In the genomic region with DNA sequence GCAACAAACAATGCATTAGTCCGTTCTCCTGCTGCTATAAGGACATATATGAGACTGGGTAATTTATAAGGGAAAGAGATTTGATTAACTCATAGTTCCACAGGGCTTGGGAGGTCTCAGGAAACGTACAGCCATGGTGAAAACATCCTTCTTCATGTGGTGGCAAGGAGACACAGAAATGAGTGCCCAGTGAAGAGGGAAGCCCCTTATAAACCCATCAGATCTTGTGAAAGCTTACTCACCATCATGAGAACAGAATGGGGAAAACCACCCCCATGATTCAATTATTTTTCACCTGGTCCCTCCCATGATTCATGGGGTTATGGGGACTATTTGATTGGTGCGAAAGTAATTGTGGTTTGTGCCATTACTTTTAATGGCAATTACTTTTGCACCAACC, we compare ENCODE assay signal across 1 cellular context.
TF ChIP-seq lines count a peak whose summit lies in the region.

No MANE protein-coding gene starts in this region.

TF ChIP-seq in GM12878, 131 proteins besides CTCF, POLR2A, EP300 and RAD21 (continued from another document):
- TF ChIP-seq, protein P1, sequence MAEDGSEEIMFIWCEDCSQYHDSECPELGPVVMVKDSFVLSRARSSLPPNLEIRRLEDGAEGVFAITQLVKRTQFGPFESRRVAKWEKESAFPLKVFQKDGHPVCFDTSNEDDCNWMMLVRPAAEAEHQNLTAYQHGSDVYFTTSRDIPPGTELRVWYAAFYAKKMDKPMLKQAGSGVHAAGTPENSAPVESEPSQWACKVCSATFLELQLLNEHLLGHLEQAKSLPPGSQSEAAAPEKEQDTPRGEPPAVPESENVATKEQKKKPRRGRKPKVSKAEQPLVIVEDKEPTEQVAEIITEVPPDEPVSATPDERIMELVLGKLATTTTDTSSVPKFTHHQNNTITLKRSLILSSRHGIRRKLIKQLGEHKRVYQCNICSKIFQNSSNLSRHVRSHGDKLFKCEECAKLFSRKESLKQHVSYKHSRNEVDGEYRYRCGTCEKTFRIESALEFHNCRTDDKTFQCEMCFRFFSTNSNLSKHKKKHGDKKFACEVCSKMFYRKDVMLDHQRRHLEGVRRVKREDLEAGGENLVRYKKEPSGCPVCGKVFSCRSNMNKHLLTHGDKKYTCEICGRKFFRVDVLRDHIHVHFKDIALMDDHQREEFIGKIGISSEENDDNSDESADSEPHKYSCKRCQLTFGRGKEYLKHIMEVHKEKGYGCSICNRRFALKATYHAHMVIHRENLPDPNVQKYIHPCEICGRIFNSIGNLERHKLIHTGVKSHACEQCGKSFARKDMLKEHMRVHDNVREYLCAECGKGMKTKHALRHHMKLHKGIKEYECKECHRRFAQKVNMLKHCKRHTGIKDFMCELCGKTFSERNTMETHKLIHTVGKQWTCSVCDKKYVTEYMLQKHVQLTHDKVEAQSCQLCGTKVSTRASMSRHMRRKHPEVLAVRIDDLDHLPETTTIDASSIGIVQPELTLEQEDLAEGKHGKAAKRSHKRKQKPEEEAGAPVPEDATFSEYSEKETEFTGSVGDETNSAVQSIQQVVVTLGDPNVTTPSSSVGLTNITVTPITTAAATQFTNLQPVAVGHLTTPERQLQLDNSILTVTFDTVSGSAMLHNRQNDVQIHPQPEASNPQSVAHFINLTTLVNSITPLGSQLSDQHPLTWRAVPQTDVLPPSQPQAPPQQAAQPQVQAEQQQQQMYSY (CRISPR knock-in tag; IDR thresholded peaks at IDR 0.05): no peak
- TF ChIP-seq IKZF2 (IDR thresholded peaks at IDR 0.05) (peak in 1 of 2 experiments; percentile 18; a peak in 1 of 4 replicates), NR2F1 (conservative IDR thresholded peaks at IDR 0.05) (no peak), ATF7 (IDR thresholded peaks at IDR 0.05; ENCODE audit: low read depth) (0 out of 2 replicates have a peak, but pooled peaks have one; percentile 18), HCFC1 (IDR thresholded peaks at IDR 0.05; ENCODE audit: low read length) (no peak)
- TF ChIP-seq, protein P2, sequence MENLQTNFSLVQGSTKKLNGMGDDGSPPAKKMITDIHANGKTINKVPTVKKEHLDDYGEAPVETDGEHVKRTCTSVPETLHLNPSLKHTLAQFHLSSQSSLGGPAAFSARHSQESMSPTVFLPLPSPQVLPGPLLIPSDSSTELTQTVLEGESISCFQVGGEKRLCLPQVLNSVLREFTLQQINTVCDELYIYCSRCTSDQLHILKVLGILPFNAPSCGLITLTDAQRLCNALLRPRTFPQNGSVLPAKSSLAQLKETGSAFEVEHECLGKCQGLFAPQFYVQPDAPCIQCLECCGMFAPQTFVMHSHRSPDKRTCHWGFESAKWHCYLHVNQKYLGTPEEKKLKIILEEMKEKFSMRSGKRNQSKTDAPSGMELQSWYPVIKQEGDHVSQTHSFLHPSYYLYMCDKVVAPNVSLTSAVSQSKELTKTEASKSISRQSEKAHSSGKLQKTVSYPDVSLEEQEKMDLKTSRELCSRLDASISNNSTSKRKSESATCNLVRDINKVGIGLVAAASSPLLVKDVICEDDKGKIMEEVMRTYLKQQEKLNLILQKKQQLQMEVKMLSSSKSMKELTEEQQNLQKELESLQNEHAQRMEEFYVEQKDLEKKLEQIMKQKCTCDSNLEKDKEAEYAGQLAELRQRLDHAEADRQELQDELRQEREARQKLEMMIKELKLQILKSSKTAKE (IDR thresholded peaks at IDR 0.05; ENCODE audit: low read depth, poor library complexity, severe bottlenecking): no peak
